ENCODE assay signal across 1 cellular context in the genomic region with DNA sequence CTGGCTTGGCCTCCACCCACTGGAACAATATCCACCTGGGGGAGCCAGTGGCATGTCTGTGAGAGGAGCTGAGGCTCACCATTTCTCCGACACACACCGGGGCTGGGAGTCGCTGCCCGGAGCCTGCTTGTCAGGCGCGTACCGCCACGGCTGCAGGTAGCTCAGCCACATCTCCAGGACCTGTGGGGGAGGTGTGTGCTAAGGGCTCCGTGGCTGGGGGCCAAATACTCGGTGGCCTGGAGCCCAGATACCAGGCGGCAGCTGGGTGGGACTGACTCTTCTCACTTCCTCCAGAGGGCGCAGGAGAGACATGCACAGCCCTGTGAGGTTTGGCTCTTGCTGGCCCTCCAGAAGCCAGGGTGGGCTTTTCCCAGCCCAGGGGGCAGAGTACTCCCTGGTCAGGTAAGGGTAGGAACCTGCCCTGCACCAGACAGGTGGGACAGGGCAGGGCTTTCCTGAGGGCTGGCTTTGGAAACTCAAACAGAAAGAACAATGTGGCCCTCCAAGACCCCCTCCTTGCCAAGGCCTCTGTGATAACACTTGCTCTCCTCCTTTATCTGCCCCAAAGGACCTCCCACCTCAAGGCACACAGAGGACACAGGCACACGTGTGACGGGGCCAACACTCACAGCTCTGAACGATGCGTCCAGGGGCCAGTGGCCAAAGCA.
A peak's percentile ranks its signal among the peaks of the same experiment; 100 is the strongest.
TF ChIP-seq lines count a peak whose summit lies in the region.

No MANE protein-coding gene starts in this region.

TF ChIP-seq in H1, 55 proteins besides CTCF, POLR2A, EP300 and RAD21:
- TF ChIP-seq, protein P1, sequence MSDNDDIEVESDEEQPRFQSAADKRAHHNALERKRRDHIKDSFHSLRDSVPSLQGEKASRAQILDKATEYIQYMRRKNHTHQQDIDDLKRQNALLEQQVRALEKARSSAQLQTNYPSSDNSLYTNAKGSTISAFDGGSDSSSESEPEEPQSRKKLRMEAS (IDR thresholded peaks at IDR 0.05) = 0 out of 2 replicates have a peak, but pooled peaks have one; percentile 23
- TF ChIP-seq EGR1 (IDR thresholded peaks at IDR 0.05; ENCODE audit: borderline replicate concordance, low read depth, low read length) = peak; percentile 53; the same call in 1 of the 2 replicates
